ENCODE assay signal across 9 cellular contexts in the genomic region with DNA sequence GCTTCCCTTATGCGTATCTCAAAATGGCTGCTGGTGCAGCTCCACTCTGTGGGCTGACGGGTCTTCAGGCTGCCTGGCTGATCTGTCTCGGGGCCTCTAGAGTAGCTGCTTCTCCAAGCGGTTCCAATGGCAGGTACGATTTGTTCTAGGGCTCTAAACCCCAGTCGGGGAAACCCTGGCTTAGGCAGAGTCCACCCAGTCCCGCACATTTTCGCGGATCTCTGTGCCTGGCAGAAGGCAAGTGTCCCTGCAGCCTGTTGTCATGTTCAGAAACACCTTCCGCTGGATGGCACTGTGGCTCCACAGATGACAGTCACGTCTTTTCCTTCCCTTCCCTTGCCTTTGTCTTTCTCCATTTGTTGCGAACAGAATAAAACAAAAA. TPM values are rescaled to one million over a fixed set of nuclear protein-coding genes. Genes with fewer than 3 reads are reported as not detected.
DNase-seq lines count a peak whose midpoint lies in the region; ATAC-seq and TF ChIP-seq lines count a peak whose summit lies in the region.
"Had no signal": no experiment of that assay in that cellular context is flagged by ENCODE, and none has a peak within 500 bp of the region (broad histone marks: within the 10 kb centered on the region; RNA-seq: fewer than 3 reads in every experiment).

No MANE protein-coding gene starts in this region.

- TF ChIP-seq CTCF in AG09319 (IDR thresholded peaks at IDR 0.05; ENCODE audit: low read depth, low read length) (peak; percentile 41), breast epithelium (IDR thresholded peaks at IDR 0.05) (peak in 1 of 3 donors; percentile 60)

- TF ChIP-seq POLR2A in breast epithelium (IDR thresholded peaks at IDR 0.05), result no peak

- no peaks in the 10 kb centered on the region for H3K9me3 ChIP-seq in breast epithelium
- H3K9me3 ChIP-seq in muscle layer of colon (ENCODE audit: low read length), result no peaks in the 10 kb centered on the region

- intact Hi-C loops in breast epithelium (cut with DNase I; ENCODE audit: low total_unique reads), result no loop called here

- no peaks in the 10 kb centered on the region for H3K36me3 ChIP-seq in breast epithelium
- H3K36me3 ChIP-seq in muscle layer of colon (ENCODE audit: insufficient read depth, low read length), result no peaks in the 10 kb centered on the region

- DNase-seq in AG09319 (ENCODE audit: extremely low read depth, low read depth) (peak; percentile 60), HT-29 (ENCODE audit: low spot score) (peak; percentile 75), breast epithelium (ENCODE audit: low spot score in 2 of 2) (peak in 1 of 2 donors; percentile 78), NCI-H1694 treated with DMSO at 0.1 percent for 48 hours (lab: John Stamatoyannopoulos, UW) (no peak), NCI-H1048 (lab: John Stamatoyannopoulos, UW) (no peak)
- DNase-seq in stimulated activated CD4-positive, alpha-beta T cell treated with anti-CD3 and anti-CD28 coated beads, Interleukin-1b, Interleukin-23, amount 100 ng/mL, for 48 hours, result no peak
- DNase-seq: NCI-H2227 treated with DMSO at 0.1 percent for 48 hours had no signal

- no peak for ATAC-seq in GM18519 (IDR thresholded peaks at IDR 0.05; ENCODE audit: low FRiP score, unreplicated experiment)

- H3K4me1 ChIP-seq in breast epithelium (no peaks in the 10 kb centered on the region), muscle layer of colon (ENCODE audit: insufficient read depth, low read length) (peaks cover 20% of the 10 kb centered on the region)

- no peaks in the 10 kb centered on the region for H3K27me3 ChIP-seq in breast epithelium
- no peaks in the 10 kb centered on the region for H3K27me3 ChIP-seq in muscle layer of colon (ENCODE audit: control insufficient read depth in 1 of 2, insufficient read depth in 2 of 2, low read length in 2 of 2)

- H3K4me3 ChIP-seq in breast epithelium (peak overlapping the region in 2 of 3 donors; percentile 44 to 55), muscle layer of colon (ENCODE audit: low read depth in 1 of 2, low read length in 2 of 2) (peak overlapping the region; percentile 27 to 42)

- H3K27ac ChIP-seq in breast epithelium (peak overlapping the region; percentile 77 to 78), muscle layer of colon (ENCODE audit: low read depth, low read length) (peak overlapping the region; percentile 63)

- peak overlapping the region; percentile 37 for H3K9ac ChIP-seq in muscle layer of colon (ENCODE audit: low read length)

RNA-seq across cellular contexts. Expression of a gene that starts 54.4 kb away (rescaled TPM):
- 5.0 and 5.6 TPM in 2 replicates for total RNA-seq in HT-29 (2014; rRNA removed; shearing (Covaris generic))
- total RNA-seq in breast epithelium, result 10 to 100 TPM in 2 of 3 donors, 1 to 10 TPM in 1; 6.6 to 15.7 (median 14.5) TPM

Comparison
In these comparisons a context has a peak if more than half of its experiments do, and no peak if none do; other contexts are left out.
1. DNase-seq: peak in AG09319 (single experiment) and HT-29 (single experiment); none in NCI-H1694 treated with DMSO at 0.1 percent for 48 hours (single experiment), stimulated activated CD4-positive, alpha-beta T cell treated with anti-CD3 and anti-CD28 coated beads, Interleukin-1b, Interleukin-23, amount 100 ng/mL, for 48 hours (single experiment) and NCI-H1048 (single experiment).